23 cellular contexts compared by ENCODE assay signal in the genomic region with DNA sequence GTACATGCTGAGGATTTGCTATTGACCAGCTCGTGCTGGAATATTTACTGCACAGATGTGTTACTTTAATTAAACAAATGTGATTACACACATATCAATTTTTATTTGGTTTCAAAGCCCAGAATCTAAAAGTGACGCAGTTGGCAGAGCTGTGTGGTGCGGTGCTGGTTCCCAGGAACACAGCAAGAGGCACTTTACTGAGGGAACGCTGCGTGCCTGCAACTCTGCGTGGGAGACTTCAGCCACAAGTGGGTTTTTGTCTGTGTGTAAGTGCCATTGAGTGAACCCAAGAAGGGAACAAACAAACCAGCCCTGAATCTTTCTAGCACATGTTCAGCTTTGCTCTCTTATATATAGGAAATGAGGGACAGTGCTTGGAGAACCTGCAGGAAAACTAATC.
A peak's percentile ranks its signal among the peaks of the same experiment; 100 is the strongest.
DNase-seq lines count a peak whose midpoint lies in the region; ATAC-seq and TF ChIP-seq lines count a peak whose summit lies in the region.
"Had no signal": no experiment of that assay in that cellular context is flagged by ENCODE, and none has a peak within 500 bp of the region (broad histone marks: within the 10 kb centered on the region; RNA-seq: fewer than 3 reads in every experiment).

No MANE protein-coding gene starts in this region.

- 67 to 82% methylated on average over 6 of the region's 6 CpGs for WGBS in lung, 2 donors

- no peaks in the 10 kb centered on the region for H3K27me3 ChIP-seq in lung (ENCODE audit: control insufficient read depth, insufficient read depth)
- H3K27me3 ChIP-seq: BLaER1, SJSA1 had no signal

- no peak overlapping the region for H3K27ac ChIP-seq in lung (ENCODE audit: low read depth in 1 of 2, low read length in 1 of 2)
- H3K27ac ChIP-seq: BLaER1, SJSA1 had no signal

- peaks cover 0 to 5% of the 10 kb centered on the region in 2 donors for H3K9me3 ChIP-seq in lung (ENCODE audit: control insufficient read depth in 2 of 2, insufficient read depth in 1 of 2, low read length in 1 of 2)
- H3K9me3 ChIP-seq: BLaER1, SJSA1 had no signal

- DNase-seq in Ammon's horn (ENCODE audit: low spot score) (peak; percentile 86), anterior cingulate cortex (lab: John Stamatoyannopoulos, UW) (peak in 42 of 58 donors; percentile 5 to 80 (median 35)), lung (ENCODE audit: low spot score) (peak; percentile 64), superior temporal gyrus (ENCODE audit: extremely low spot score) (peak; percentile 61), left lobe of liver (ENCODE audit: low spot score) (no peak), H4 (ENCODE audit: low spot score) (no peak)
- no peak for DNase-seq in activated CD4-positive, CD25-positive, alpha-beta regulatory T cell treated with anti-CD3 and anti-CD28 coated beads, Interleukin-2, amount 50 U/mL, for 72 hours
- DNase-seq: CD4-positive, CD25-positive, alpha-beta regulatory T cell; DMS153; EL; GDM1; NCI-H1092 treated with DMSO at 0.1 percent for 48 hours; NCI-H1436; NCI-H187; NCI-H2081 treated with DMSO at 0.1 percent for 48 hours; NCI-H446; NCI-H526 treated with DMSO at 0.1 percent for 48 hours; Right ventricle myocardium superior; RPMI8226 had no signal

- H3K4me1 ChIP-seq in lung (ENCODE audit: control insufficient read depth in 2 of 2, insufficient read depth in 2 of 2, low read length in 2 of 2), result no peaks in the 10 kb centered on the region
- H3K4me1 ChIP-seq: BLaER1, SJSA1 had no signal

- TF ChIP-seq CTCF in lung (IDR thresholded peaks at IDR 0.05; ENCODE audit: control extremely low read depth, extremely low read depth), result no peak

- no peak overlapping the region for H3K4me3 ChIP-seq in lung
- H3K4me3 ChIP-seq: BLaER1, GM12878, SJSA1 had no signal

- no peaks in the 10 kb centered on the region for H3K36me3 ChIP-seq in lung (ENCODE audit: control insufficient read depth in 2 of 2, insufficient read depth in 2 of 2, low read length in 2 of 2)
- H3K36me3 ChIP-seq: BLaER1, SJSA1 had no signal

- ATAC-seq in lung (ENCODE audit: insufficient read depth, low FRiP score) (peak; percentile 72), left lobe of liver (no peak)
- no peak for ATAC-seq in activated CD4-positive, CD25-positive, alpha-beta regulatory T cell treated with anti-CD3 and anti-CD28 coated beads, Interleukin-2, amount 50 U/mL, for 24 hours
- ATAC-seq: GM12878 had no signal

Comparison
In these comparisons a context has a peak if more than half of its experiments do, and no peak if none do; other contexts are left out.
1. DNase-seq: peak in Ammon's horn (single experiment), anterior cingulate cortex (42 of 58), lung (single experiment) and superior temporal gyrus (single experiment); none in left lobe of liver (single experiment), activated CD4-positive, CD25-positive, alpha-beta regulatory T cell treated with anti-CD3 and anti-CD28 coated beads, Interleukin-2, amount 50 U/mL, for 72 hours (single experiment) and H4 (single experiment).